Comparison of ENCODE assay signal across 12 cellular contexts in the genomic region with DNA sequence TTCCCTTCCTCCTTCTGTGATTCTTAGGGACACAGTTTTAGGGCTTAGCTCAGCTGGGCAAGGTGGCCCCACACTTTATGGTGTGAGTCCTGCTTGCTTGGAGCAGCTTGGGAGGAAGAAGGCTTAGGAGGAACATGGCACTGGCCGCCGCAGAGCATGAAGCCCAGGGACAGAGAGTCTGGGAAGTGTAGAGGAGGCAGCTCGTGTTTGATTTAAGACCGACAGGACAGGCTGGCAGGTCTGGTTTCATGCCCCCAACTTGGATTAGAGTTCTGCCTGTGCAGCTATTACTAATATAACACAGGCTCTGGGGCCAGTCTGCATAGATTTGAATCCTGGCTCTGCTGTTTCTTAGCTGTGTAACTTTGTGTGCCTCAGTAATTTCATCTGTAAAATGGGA.
DNase-seq lines count a peak whose midpoint lies in the region; ATAC-seq and TF ChIP-seq lines count a peak whose summit lies in the region.
"Had no signal": no experiment of that assay in that cellular context is flagged by ENCODE, and none has a peak within 500 bp of the region (broad histone marks: within the 10 kb centered on the region; RNA-seq: fewer than 3 reads in every experiment).

No MANE protein-coding gene starts in this region.

- H3K27me3 ChIP-seq in GM23338 (ENCODE audit: insufficient read depth): no peaks in the 10 kb centered on the region
- peaks cover 3% of the 10 kb centered on the region; the same call in 1 of the 2 replicates for H3K27me3 ChIP-seq in IMR-90 (ENCODE audit: control insufficient read depth, insufficient read depth, low read length)
- H3K27me3 ChIP-seq in trophoblast cell (ENCODE audit: insufficient read depth, low read length): no peaks in the 10 kb centered on the region

- H4K5ac ChIP-seq in IMR-90 (ENCODE audit: low read depth, low read length): no peak overlapping the region

- BruUV-seq in IMR-90 (replicated peaks; lab: Mats Ljungman, UMichigan): no TSS peak

- no peak overlapping the region for H2BK15ac ChIP-seq in IMR-90 (ENCODE audit: low read depth, low read length)

- in situ Hi-C loops in IMR-90 (cut with MboI; ENCODE audit: low sequenced_read_pairs): no loop called here

- no peak overlapping the region for H2AK9ac ChIP-seq in IMR-90 (replicated peaks; ENCODE audit: low read depth, low read length, poor library complexity)

- H4K20me1 ChIP-seq in GM23338 (replicated peaks; ENCODE audit: insufficient read depth) (no peaks in the 10 kb centered on the region), IMR-90 (ENCODE audit: insufficient read depth, low read length) (no peaks in the 10 kb centered on the region)

- H3F3A ChIP-seq in GM23338 (replicated peaks; ENCODE audit: low read depth): no peaks in the 10 kb centered on the region

- ATAC-seq in GM23338 (no peak), IMR-90 (ENCODE audit: low read depth) (no peak)
- no peak for ATAC-seq in activated T-helper 17 cell treated with anti-CD3 and anti-CD28 coated beads, Interleukin-2, amount 50 U/mL, for 72 hours (replicated peaks)
- ATAC-seq: GM12878 had no signal

- H3K79me2 ChIP-seq in GM23338 (replicated peaks; ENCODE audit: insufficient read depth): no peaks in the 10 kb centered on the region
- no peaks in the 10 kb centered on the region for H3K79me2 ChIP-seq in trophoblast cell (ENCODE audit: control insufficient read depth, insufficient read depth, low read length, poor library complexity)

- H3K36me3 Mint-ChIP-seq in GM23338 (ENCODE audit: low read depth): no peaks in the 10 kb centered on the region
- H3K36me3 Mint-ChIP-seq in activated T-helper 17 cell treated with anti-CD3 and anti-CD28 coated beads, Interleukin-2, amount 50 U/mL, for 72 hours (ENCODE audit: low read depth): no peaks in the 10 kb centered on the region

- TF ChIP-seq RAD21 in IMR-90 (IDR thresholded peaks at IDR 0.05; ENCODE audit: low read length): no peak

- H3K9me3 ChIP-seq in IMR-90 (ENCODE audit: control insufficient read depth, insufficient read depth, low read length): no peaks in the 10 kb centered on the region
- H3K9me3 ChIP-seq in trophoblast cell (ENCODE audit: insufficient read depth, low read depth, low read length): no peaks in the 10 kb centered on the region

- H2AFZ ChIP-seq in GM23338 (0 out of 2 replicates have a peak overlapping the region, but pooled peaks have one; percentile 44), IMR-90 (replicated peaks; ENCODE audit: low read length, poor library complexity) (peak overlapping the region; percentile 32), trophoblast cell (ENCODE audit: insufficient read depth, low read length, poor library complexity) (no peak overlapping the region)

- TF ChIP-seq CTCF in GM23338 (conservative IDR thresholded peaks at IDR 0.05; ENCODE audit: low read depth in 2 of 2) (no peak), IMR-90 (conservative IDR thresholded peaks at IDR 0.05; ENCODE audit: low read depth, low read length) (no peak)

- H3K23ac ChIP-seq in IMR-90 (ENCODE audit: low read depth, low read length): no peak overlapping the region
- H3K23ac ChIP-seq in trophoblast cell (ENCODE audit: low read length): no peak overlapping the region

- H2BK20ac ChIP-seq in IMR-90 (ENCODE audit: low read depth, low read length): no peak overlapping the region

- no peak overlapping the region for H4K12ac ChIP-seq in trophoblast cell (ENCODE audit: low read depth, low read length)

- DNase-seq in GM23338 (ENCODE audit: low spot score) (no peak), IMR-90 (no peak), left kidney (ENCODE audit: low read depth, low spot score) (peak; percentile 55), trophoblast cell (no peak), T-helper 2 cell (no peak), NAMALWA (ENCODE audit: low spot score) (no peak)
- DNase-seq: C1 segment of cervical spinal cord; CD4-positive, alpha-beta T cell; DMS79 had no signal

- H3K14ac ChIP-seq in IMR-90 (replicated peaks; ENCODE audit: low read depth, low read length) (no peak overlapping the region), trophoblast cell (ENCODE audit: low read length) (no peak overlapping the region)

- H3K4me2 ChIP-seq in GM23338 (no peak overlapping the region), IMR-90 (ENCODE audit: low read depth, low read length) (no peak overlapping the region), trophoblast cell (ENCODE audit: low read length) (no peak overlapping the region)

- WGBS in IMR-90 (ENCODE audit: extremely low coverage in 2 of 2, insufficient read length in 1 of 2), 2 experiments: no CpG with 5 or more reads among the region's 4 CpGs
- WGBS in trophoblast cell (ENCODE audit: extremely low coverage, insufficient coverage, insufficient read length): no CpG with 5 or more reads among the region's 4 CpGs

- H3K4me3 ChIP-seq in GM23338 (no peak overlapping the region), IMR-90 (ENCODE audit: insufficient read depth, low read depth, low read length) (no peak overlapping the region), trophoblast cell (ENCODE audit: low read depth, low read length) (no peak overlapping the region)
- H3K4me3 ChIP-seq: GM12878 had no signal

- H3K27ac ChIP-seq in GM23338 (ENCODE audit: low read depth) (no peak overlapping the region), IMR-90 (ENCODE audit: insufficient read depth, low read length) (no peak overlapping the region), trophoblast cell (ENCODE audit: low read depth, low read length) (no peak overlapping the region)

- H3K4me1 ChIP-seq in GM23338 (ENCODE audit: insufficient read depth) (peaks cover 14% of the 10 kb centered on the region), IMR-90 (ENCODE audit: control insufficient read depth, insufficient read depth, low read length) (no peaks in the 10 kb centered on the region), trophoblast cell (ENCODE audit: control insufficient read depth in 1 of 2, insufficient read depth in 2 of 2, low read length in 2 of 2) (no peaks in the 10 kb centered on the region)

- no peaks in the 10 kb centered on the region; the same call in 1 of the 2 replicates for H3K9me2 ChIP-seq in GM23338 (ENCODE audit: insufficient read depth)

- no peaks in the 10 kb centered on the region for H3K9me1 ChIP-seq in IMR-90 (ENCODE audit: insufficient read depth, low read length)

- H3K27ac Mint-ChIP-seq in GM23338: no peak overlapping the region
- no peak overlapping the region for H3K27ac Mint-ChIP-seq in activated T-helper 17 cell treated with anti-CD3 and anti-CD28 coated beads, Interleukin-2, amount 50 U/mL, for 72 hours
- H3K27ac Mint-ChIP-seq: B cell; CD4-positive, alpha-beta T cell had no signal

- H3K56ac ChIP-seq in IMR-90 (ENCODE audit: extremely low read depth, insufficient read depth, low read length): no peak overlapping the region

- H3K79me1 ChIP-seq in IMR-90 (ENCODE audit: low read depth in 1 of 2, low read length in 2 of 2) (no peaks in the 10 kb centered on the region), trophoblast cell (ENCODE audit: low read length) (no peaks in the 10 kb centered on the region)

- POLR2A ChIA-PET in IMR-90 (lab: Charles Lee; ENCODE audit: unreplicated experiment): no interaction called here

- H2AK5ac ChIP-seq in IMR-90 (ENCODE audit: low read depth, low read length) (no peak overlapping the region), trophoblast cell (ENCODE audit: low read length) (no peak overlapping the region)

- dilution Hi-C loops in IMR-90 (cut with HindIII; ENCODE audit: low sequenced_read_pairs, unreplicated experiment): no loop called here

- H4K91ac ChIP-seq in IMR-90 (ENCODE audit: insufficient read depth, low read depth, low read length) (no peak overlapping the region), trophoblast cell (ENCODE audit: low read depth, low read length) (no peak overlapping the region)

- H3K4ac ChIP-seq in IMR-90 (ENCODE audit: low read depth, low read length) (no peak overlapping the region), trophoblast cell (ENCODE audit: low read depth, low read length) (no peak overlapping the region)

- CTCF ChIA-PET in IMR-90 (lab: Yijun Ruan, JAX): no interaction called here

- H3K36me3 ChIP-seq in GM23338 (ENCODE audit: insufficient read depth): no peaks in the 10 kb centered on the region; the same call in 1 of the 2 replicates
- H3K36me3 ChIP-seq in IMR-90 (ENCODE audit: control insufficient read depth, insufficient read depth, low read length): no peaks in the 10 kb centered on the region
- no peaks in the 10 kb centered on the region for H3K36me3 ChIP-seq in trophoblast cell (ENCODE audit: control insufficient read depth in 1 of 2, insufficient read depth in 2 of 2, low read length in 2 of 2)

- H3K4me1 Mint-ChIP-seq in GM23338: peaks cover 20% of the 10 kb centered on the region
- H3K4me1 Mint-ChIP-seq in activated T-helper 17 cell treated with anti-CD3 and anti-CD28 coated beads, Interleukin-2, amount 50 U/mL, for 72 hours: no peaks in the 10 kb centered on the region
- H3K4me1 Mint-ChIP-seq: B cell had no signal

- intact Hi-C loops in IMR-90 (cut with micrococcal nuclease): no loop called here

- no peak for TF ChIP-seq POLR2A in IMR-90 (IDR thresholded peaks at IDR 0.05; ENCODE audit: low read depth, low read length)

- no peak overlapping the region for H3K4me3 Mint-ChIP-seq in GM23338
- H3K4me3 Mint-ChIP-seq in activated T-helper 17 cell treated with anti-CD3 and anti-CD28 coated beads, Interleukin-2, amount 50 U/mL, for 72 hours: no peak overlapping the region
- H3K4me3 Mint-ChIP-seq: B cell; CD4-positive, alpha-beta T cell had no signal

- H3K18ac ChIP-seq in IMR-90 (ENCODE audit: low read depth, low read length) (no peak overlapping the region), trophoblast cell (ENCODE audit: low read length) (no peak overlapping the region)

- H3K27me3 Mint-ChIP-seq in GM23338 (ENCODE audit: insufficient read depth, low read depth, poor library complexity): peaks cover 5% of the 10 kb centered on the region
- peaks cover 49% of the 10 kb centered on the region for H3K27me3 Mint-ChIP-seq in activated T-helper 17 cell treated with anti-CD3 and anti-CD28 coated beads, Interleukin-2, amount 50 U/mL, for 72 hours

- H3K9me3 Mint-ChIP-seq in GM23338: no peaks in the 10 kb centered on the region; the same call in 2 of the 3 replicates
- H3K9me3 Mint-ChIP-seq in activated T-helper 17 cell treated with anti-CD3 and anti-CD28 coated beads, Interleukin-2, amount 50 U/mL, for 72 hours: no peaks in the 10 kb centered on the region
- H3K9me3 Mint-ChIP-seq: CD4-positive, alpha-beta T cell had no signal

- H2BK120ac ChIP-seq in IMR-90 (ENCODE audit: low read depth, low read length) (no peak overlapping the region), trophoblast cell (ENCODE audit: insufficient read depth, low read length, poor library complexity) (no peak overlapping the region)

- H2BK5ac ChIP-seq in IMR-90 (ENCODE audit: low read depth, low read length, poor library complexity, severe bottlenecking): no peak overlapping the region
- H2BK5ac ChIP-seq in trophoblast cell (ENCODE audit: low read depth, low read length, poor library complexity): no peak overlapping the region

- no peak overlapping the region for H2BK12ac ChIP-seq in trophoblast cell (ENCODE audit: low read length)

- H3K9ac ChIP-seq in IMR-90 (ENCODE audit: low read depth, low read length): no peak overlapping the region
- H3K9ac ChIP-seq in trophoblast cell (ENCODE audit: low read length): peak overlapping the region; percentile 1

- H4K8ac ChIP-seq in IMR-90 (ENCODE audit: low read depth in 2 of 2, low read length in 2 of 2) (no peak overlapping the region), trophoblast cell (ENCODE audit: low read depth, low read length) (no peak overlapping the region)
